15 cellular contexts compared by ENCODE assay signal in genomic region chr11:954392-955144, GRCh38. TPM values are rescaled to one million over a fixed set of nuclear protein-coding genes. Genes with fewer than 3 reads are reported as not detected.
DNase-seq lines count a peak whose midpoint lies in the region; ATAC-seq, FAIRE-seq and TF ChIP-seq lines count a peak whose summit lies in the region.
"Had no signal": no experiment of that assay in that cellular context is flagged by ENCODE, and none has a peak within 500 bp of the region (broad histone marks: within the 10 kb centered on the region; RNA-seq: fewer than 3 reads in every experiment).

No MANE protein-coding gene starts in this region.

- H3K4me1 Mint-ChIP-seq in CD8-positive, alpha-beta T cell (ENCODE audit: low read depth) = peaks cover 31% of the 10 kb centered on the region
- peaks cover 26 to 62% (median 52%) of the 10 kb centered on the region in 4 donors for H3K4me1 Mint-ChIP-seq in naive thymus-derived CD8-positive, alpha-beta T cell

- no peak for TF ChIP-seq EP300 in K562 (IDR thresholded peaks at IDR 0.05; ENCODE audit: low read length)

- TF ChIP-seq POLR2A in K562 (conservative IDR thresholded peaks at IDR 0.05) = no peak

- DNase-seq in CD8-positive, alpha-beta T cell = no peak
- DNase-seq in KBM-7 (peak; percentile 42), K562 (ENCODE audit: extremely low read depth in 1 of 4, low spot score in 3 of 4) (no peak), kidney glomerular epithelial cell (lab: John Stamatoyannopoulos, UW) (no peak)
- no peak for DNase-seq in naive thymus-derived CD8-positive, alpha-beta T cell
- no peak for DNase-seq in activated effector memory CD4-positive, alpha-beta T cell treated with Interleukin-2 at 50 U/mL for 16 hours
- DNase-seq: effector CD8-positive, alpha-beta T cell; left cardiac atrium; NCI-H1436 treated with DMSO at 0.1 percent for 48 hours; NCI-H748 treated with DMSO at 0.1 percent for 48 hours; SIG-M5 had no signal

- CTCF ChIA-PET in CD8-positive, alpha-beta T cell (lab: Charles Lee) = no interaction called here
- CTCF ChIA-PET in K562 (lab: Yijun Ruan, JAX; ENCODE audit: low intra/inter-chr PET ratio) = no interaction called here

- no peaks in the 10 kb centered on the region for H3K27me3 ChIP-seq in CD8-positive, alpha-beta T cell (ENCODE audit: insufficient read depth, low read length)
- H3K27me3 ChIP-seq in K562 (ENCODE audit: control insufficient read depth in 2 of 2, insufficient read depth in 2 of 2, low read length in 2 of 2) = no peaks in the 10 kb centered on the region
- H3K27me3 ChIP-seq: thyroid gland had no signal

- H3K9ac ChIP-seq in K562 (ENCODE audit: insufficient read depth in 1 of 2, low read depth in 2 of 2, low read length in 2 of 2) = no peak overlapping the region; a peak in 1 of 4 replicates

- H4K20me1 ChIP-seq in K562 (replicated peaks; ENCODE audit: control insufficient read depth, insufficient read depth, low read length) = no peaks in the 10 kb centered on the region

- H3K79me2 ChIP-seq in K562 (ENCODE audit: control insufficient read depth, insufficient read depth, low read length) = peaks cover 21% of the 10 kb centered on the region; the same call in 1 of the 3 replicates

- TF ChIP-seq RAD21 in K562 (CRISPR knock-in tag; conservative IDR thresholded peaks at IDR 0.05 in 1 of 2, IDR thresholded peaks at IDR 0.05 in 1 of 2) = no peak

- BruUV-seq in K562 (replicated peaks; lab: Mats Ljungman, UMichigan) = no TSS peak

- no peak overlapping the region for H3K4me3 ChIP-seq in CD8-positive, alpha-beta T cell (ENCODE audit: low read depth, low read length)
- no peak overlapping the region for H3K4me3 ChIP-seq in K562
- H3K4me3 ChIP-seq: smooth muscle cell, thyroid gland had no signal

- peak overlapping the region; percentile 84 for H3K27ac Mint-ChIP-seq in CD8-positive, alpha-beta T cell
- peak overlapping the region; percentile 21 to 88 (median 74) for H3K27ac Mint-ChIP-seq in naive thymus-derived CD8-positive, alpha-beta T cell

- peaks cover 2% of the 10 kb centered on the region for H3K36me3 ChIP-seq in CD8-positive, alpha-beta T cell (ENCODE audit: insufficient read depth, low read length)
- H3K36me3 ChIP-seq in K562 (ENCODE audit: control insufficient read depth, insufficient read depth, low read length) = peaks cover 12% of the 10 kb centered on the region; the same call in 2 of the 3 replicates

- peaks cover 11% of the 10 kb centered on the region for H3K4me1 ChIP-seq in CD8-positive, alpha-beta T cell (ENCODE audit: insufficient read depth, low read length)
- peaks cover 0 to 5% of the 10 kb centered on the region in 2 experiments; a peak in 2 of 5 replicates for H3K4me1 ChIP-seq in K562 (replicated peaks in 1 of 2; ENCODE audit: control insufficient read depth in 2 of 2, insufficient read depth in 2 of 2, low read length in 2 of 2)

- peaks cover 53% of the 10 kb centered on the region for H3K36me3 Mint-ChIP-seq in CD8-positive, alpha-beta T cell
- H3K36me3 Mint-ChIP-seq in naive thymus-derived CD8-positive, alpha-beta T cell = peaks cover 0 to 49% (median 10%) of the 10 kb centered on the region in 3 donors

- WGBS in K562 (ENCODE audit: insufficient coverage, low coverage, missing lambda C conversion rate) = 67% methylated on average over 5 of the region's 5 CpGs

- no peak for TF ChIP-seq CTCF in CD8-positive, alpha-beta T cell (IDR thresholded peaks at IDR 0.05)
- no peak for TF ChIP-seq CTCF in K562 (IDR thresholded peaks at IDR 0.05 in 2 of 3, conservative IDR thresholded peaks at IDR 0.05 in 1 of 3; ENCODE audit: insufficient read depth in 2 of 3, low read depth in 1 of 3, low read length in 3 of 3)

- in situ Hi-C loops in KBM-7 (cut with MboI; ENCODE audit: low pct_unique_long_range_greater_than_20kb, low sequenced_read_pairs) = no loop called here
- in situ Hi-C loops in K562 (cut with MboI) = no loop called here

- peak; percentile 6 for FAIRE-seq in K562 (lab: Jason Lieb, UNC)

- no peak overlapping the region for H2AFZ ChIP-seq in K562 (ENCODE audit: low read depth, low read length)

- ATAC-seq in CD8-positive, alpha-beta T cell = no peak
- ATAC-seq in K562 (no peak), GM19035 (IDR thresholded peaks at IDR 0.05; ENCODE audit: unreplicated experiment) (no peak), HG03095 (IDR thresholded peaks at IDR 0.05; ENCODE audit: unreplicated experiment) (no peak)
- ATAC-seq in naive thymus-derived CD8-positive, alpha-beta T cell = no peak
- ATAC-seq: left cardiac atrium had no signal

- H3K4me3 Mint-ChIP-seq in CD8-positive, alpha-beta T cell = no peak overlapping the region
- H3K4me3 Mint-ChIP-seq in naive thymus-derived CD8-positive, alpha-beta T cell = peak overlapping the region in 2 of 10 donors; percentile 3 to 68

- POLR2A ChIA-PET in CD8-positive, alpha-beta T cell (lab: Charles Lee) = no interaction called here
- POLR2A ChIA-PET in K562 (lab: Yijun Ruan, JAX) = interaction anchor here (0.8 to 1.5 kb wide), 4 partner anchors 10 to 27 kb away, joined by 3 to 5 read pairs (median 4); no protein-coding TSS in a partner anchor
- POLR2A ChIA-PET in naive thymus-derived CD8-positive, alpha-beta T cell (lab: Charles Lee) = interaction anchor here (0.6 kb wide), 1 partner anchor 97 kb away, joined by 3 read pairs; no protein-coding TSS in a partner anchor

- H3K9me3 ChIP-seq in CD8-positive, alpha-beta T cell (ENCODE audit: low read length) = no peaks in the 10 kb centered on the region
- H3K9me3 ChIP-seq in K562 (replicated peaks; ENCODE audit: control insufficient read depth, insufficient read depth, low read depth, low read length) = 0 out of 2 replicates have a peak, but pooled peaks cover 2% of the 10 kb centered on the region
- H3K9me3 ChIP-seq: thyroid gland had no signal

- H3K27ac ChIP-seq in CD8-positive, alpha-beta T cell (ENCODE audit: low read depth, low read length) = no peak overlapping the region
- H3K27ac ChIP-seq in K562 (ENCODE audit: extremely low read depth, low read depth, low read length) = no peak overlapping the region
- H3K27ac ChIP-seq: thyroid gland had no signal

- no peaks in the 10 kb centered on the region for H3K27me3 Mint-ChIP-seq in CD8-positive, alpha-beta T cell (ENCODE audit: low read depth)
- H3K27me3 Mint-ChIP-seq in naive thymus-derived CD8-positive, alpha-beta T cell = no peaks in the 10 kb centered on the region

- intact Hi-C loops in CD8-positive, alpha-beta T cell (cut with DNase I, micrococcal nuclease) = no loop called here
- intact Hi-C loops in K562 (cut with micrococcal nuclease) = no loop called here

- peaks cover 4% of the 10 kb centered on the region for H3K9me3 Mint-ChIP-seq in CD8-positive, alpha-beta T cell
- H3K9me3 Mint-ChIP-seq in naive thymus-derived CD8-positive, alpha-beta T cell = peaks cover 0 to 5% (median 0%) of the 10 kb centered on the region in 9 donors

- H3K4me2 ChIP-seq in K562 (ENCODE audit: insufficient read depth, low read length) = no peak overlapping the region
- H3K4me2 ChIP-seq: smooth muscle cell had no signal

- no peaks in the 10 kb centered on the region for H3K9me1 ChIP-seq in K562 (ENCODE audit: control insufficient read depth, insufficient read depth, low read length)

TF ChIP-seq in K562, 482 proteins besides CTCF, POLR2A, EP300 and RAD21 (continues in another document):
- TF ChIP-seq RBFOX2 (IDR thresholded peaks at IDR 0.05; ENCODE audit: low read depth, low read length) = no peak

RNA-seq across cellular contexts. Expression of gene AP2A2, which starts 28.9 kb away (rescaled TPM):
- 10 to 100 TPM; 38.6 to 44.3 TPM for total RNA-seq in CD8-positive, alpha-beta T cell
- total RNA-seq in K562 (2011; cell fraction: chromatin; rRNA removed; ENCODE audit: low replicate concordance) = 125 and 255 TPM in 2 replicates
- 84.6 and 90.9 TPM in 2 replicates for total RNA-seq in K562 (2011; cell fraction: nucleolus; rRNA removed)
- 84.5 and 112 TPM in 2 replicates for total RNA-seq in K562 (2011; cell fraction: nucleoplasm; rRNA removed)
- 8.1 and 11.0 TPM in 2 replicates for total RNA-seq in K562 (2014; rRNA removed)
- 11.9 and 16.2 TPM in 2 replicates for total RNA-seq in K562 (2014; rRNA removed; fragmentation: Illumina TruSeq; extraction: Trizol)
- 19.8 and 22.8 TPM in 2 replicates for total RNA-seq in K562 (2015; rRNA removed; fragmentation: Illumina TruSeq; extraction: Trizol)
- 26.2 and 33.3 TPM in 2 replicates for total RNA-seq in K562 (2021)
- 27.7 and 30.6 TPM in 2 replicates for polyA plus RNA-seq in K562 (2011; rRNA removed)
- 20.2 and 29.9 TPM in 2 replicates for polyA plus RNA-seq in K562 (2011; cell fraction: cytosol; rRNA removed)
- 82.5 and 86.1 TPM in 2 replicates for polyA plus RNA-seq in K562 (2011; cell fraction: nucleus; rRNA removed)
- polyA plus RNA-seq in K562 (2012) = 31.2 and 48.0 TPM in 2 replicates
- polyA plus RNA-seq in K562 (2014; fragmentation: Illumina TruSeq; extraction: Trizol) = 29.5 and 41.7 TPM in 2 replicates
- polyA plus RNA-seq in K562 (2014; fragmentation: Nextera tagmentation; extraction: Ambion mirVana) = 1 to 10 TPM in 1 of 2 experiments, under 1 TPM in 1; 0.69 to 1.3 TPM
- polyA plus RNA-seq in K562 (2014; rRNA removed) = 15.2 and 16.7 TPM in 2 replicates
- polyA minus RNA-seq in K562 (2011; rRNA and poly(A)+ RNA removed) = 21.8 and 29.8 TPM in 2 replicates
- polyA minus RNA-seq in K562 (2011; cell fraction: cytosol; rRNA and poly(A)+ RNA removed) = 76.6 and 78.5 TPM in 2 replicates
- 26.1 and 39.5 TPM in 2 replicates for polyA minus RNA-seq in K562 (2011; cell fraction: nucleus; rRNA and poly(A)+ RNA removed)
- 10 to 100 TPM; 77.8 to 80.8 TPM for total RNA-seq in naive thymus-derived CD8-positive, alpha-beta T cell
- 10 to 100 TPM in 2 of 3 donors, 1 to 10 TPM in 1; 8.2 to 13.9 (median 11.6) TPM for polyA plus RNA-seq in naive thymus-derived CD8-positive, alpha-beta T cell

RNA-seq across cellular contexts. Expression of gene CHID1, which starts 44.0 kb away (rescaled TPM):
- total RNA-seq in CD8-positive, alpha-beta T cell = 10 to 100 TPM; 16.0 to 18.1 TPM
- total RNA-seq in K562 (2011; cell fraction: chromatin; rRNA removed; ENCODE audit: low replicate concordance) = 131 and 294 TPM in 2 replicates
- 219 and 240 TPM in 2 replicates for total RNA-seq in K562 (2011; cell fraction: nucleolus; rRNA removed)
- 152 and 195 TPM in 2 replicates for total RNA-seq in K562 (2011; cell fraction: nucleoplasm; rRNA removed)
- total RNA-seq in K562 (2014; rRNA removed) = 39.8 and 54.6 TPM in 2 replicates
- total RNA-seq in K562 (2014; rRNA removed; fragmentation: Illumina TruSeq; extraction: Trizol) = 14.2 and 22.4 TPM in 2 replicates
- 35.6 and 35.8 TPM in 2 replicates for total RNA-seq in K562 (2015; rRNA removed; fragmentation: Illumina TruSeq; extraction: Trizol)
- total RNA-seq in K562 (2021) = 108 and 114 TPM in 2 replicates
- polyA plus RNA-seq in K562 (2011; rRNA removed) = 46.0 and 56.3 TPM in 2 replicates
- 80.3 and 118 TPM in 2 replicates for polyA plus RNA-seq in K562 (2011; cell fraction: cytosol; rRNA removed)
- polyA plus RNA-seq in K562 (2011; cell fraction: nucleus; rRNA removed) = 57.2 and 75.5 TPM in 2 replicates
- polyA plus RNA-seq in K562 (2012) = 82.8 and 102 TPM in 2 replicates
- 67.7 and 81.6 TPM in 2 replicates for polyA plus RNA-seq in K562 (2014; fragmentation: Illumina TruSeq; extraction: Trizol)
- 10 to 100 TPM; 15.1 to 29.6 TPM for polyA plus RNA-seq in K562 (2014; fragmentation: Nextera tagmentation; extraction: Ambion mirVana)
- 57.8 and 70.5 TPM in 2 replicates for polyA plus RNA-seq in K562 (2014; rRNA removed)
- polyA minus RNA-seq in K562 (2011; rRNA and poly(A)+ RNA removed) = 48.8 and 59.6 TPM in 2 replicates
- 54.2 and 58.6 TPM in 2 replicates for polyA minus RNA-seq in K562 (2011; cell fraction: cytosol; rRNA and poly(A)+ RNA removed)
- 29.0 and 29.1 TPM in 2 replicates for polyA minus RNA-seq in K562 (2011; cell fraction: nucleus; rRNA and poly(A)+ RNA removed)
- 10 to 100 TPM; 54.6 to 55.8 TPM for total RNA-seq in naive thymus-derived CD8-positive, alpha-beta T cell
- 10 to 100 TPM; 50.2 to 61.5 (median 54.7) TPM for polyA plus RNA-seq in naive thymus-derived CD8-positive, alpha-beta T cell
